Comparison of ENCODE assay signal across 1 cellular context in the genomic region with DNA sequence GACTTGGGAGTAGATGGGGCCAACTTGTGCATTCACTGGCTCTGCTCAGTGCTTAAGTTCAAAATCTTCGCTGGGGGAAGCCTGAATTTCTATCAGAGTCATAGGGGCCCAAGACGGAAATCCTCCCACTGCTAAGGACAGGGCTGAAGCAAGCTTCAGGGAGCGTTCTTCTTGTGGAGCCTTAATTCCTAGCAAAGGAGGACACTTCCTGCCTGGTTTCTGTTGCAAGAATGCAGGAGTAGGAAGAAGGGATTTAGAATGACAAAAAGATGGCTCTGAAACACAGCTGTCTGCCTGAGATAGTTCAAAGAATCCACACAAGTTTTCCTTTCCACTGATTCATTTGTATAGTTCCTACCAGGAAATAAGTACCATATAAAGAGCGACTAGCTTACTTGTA.
A peak's percentile ranks its signal among the peaks of the same experiment; 100 is the strongest.
TF ChIP-seq lines count a peak whose summit lies in the region.

No MANE protein-coding gene starts in this region.

TF ChIP-seq in GM23338, 12 proteins besides CTCF, POLR2A, EP300 and RAD21:
- no peak for TF ChIP-seq EZH2phosphoT487 (IDR thresholded peaks at IDR 0.05; ENCODE audit: unreplicated experiment)
- TF ChIP-seq, protein P1, sequence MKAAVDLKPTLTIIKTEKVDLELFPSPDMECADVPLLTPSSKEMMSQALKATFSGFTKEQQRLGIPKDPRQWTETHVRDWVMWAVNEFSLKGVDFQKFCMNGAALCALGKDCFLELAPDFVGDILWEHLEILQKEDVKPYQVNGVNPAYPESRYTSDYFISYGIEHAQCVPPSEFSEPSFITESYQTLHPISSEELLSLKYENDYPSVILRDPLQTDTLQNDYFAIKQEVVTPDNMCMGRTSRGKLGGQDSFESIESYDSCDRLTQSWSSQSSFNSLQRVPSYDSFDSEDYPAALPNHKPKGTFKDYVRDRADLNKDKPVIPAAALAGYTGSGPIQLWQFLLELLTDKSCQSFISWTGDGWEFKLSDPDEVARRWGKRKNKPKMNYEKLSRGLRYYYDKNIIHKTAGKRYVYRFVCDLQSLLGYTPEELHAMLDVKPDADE (IDR thresholded peaks at IDR 0.05), result no peak
- TF ChIP-seq JUNB (IDR thresholded peaks at IDR 0.05; ENCODE audit: unreplicated experiment), result no peak
- TF ChIP-seq, protein P2, sequence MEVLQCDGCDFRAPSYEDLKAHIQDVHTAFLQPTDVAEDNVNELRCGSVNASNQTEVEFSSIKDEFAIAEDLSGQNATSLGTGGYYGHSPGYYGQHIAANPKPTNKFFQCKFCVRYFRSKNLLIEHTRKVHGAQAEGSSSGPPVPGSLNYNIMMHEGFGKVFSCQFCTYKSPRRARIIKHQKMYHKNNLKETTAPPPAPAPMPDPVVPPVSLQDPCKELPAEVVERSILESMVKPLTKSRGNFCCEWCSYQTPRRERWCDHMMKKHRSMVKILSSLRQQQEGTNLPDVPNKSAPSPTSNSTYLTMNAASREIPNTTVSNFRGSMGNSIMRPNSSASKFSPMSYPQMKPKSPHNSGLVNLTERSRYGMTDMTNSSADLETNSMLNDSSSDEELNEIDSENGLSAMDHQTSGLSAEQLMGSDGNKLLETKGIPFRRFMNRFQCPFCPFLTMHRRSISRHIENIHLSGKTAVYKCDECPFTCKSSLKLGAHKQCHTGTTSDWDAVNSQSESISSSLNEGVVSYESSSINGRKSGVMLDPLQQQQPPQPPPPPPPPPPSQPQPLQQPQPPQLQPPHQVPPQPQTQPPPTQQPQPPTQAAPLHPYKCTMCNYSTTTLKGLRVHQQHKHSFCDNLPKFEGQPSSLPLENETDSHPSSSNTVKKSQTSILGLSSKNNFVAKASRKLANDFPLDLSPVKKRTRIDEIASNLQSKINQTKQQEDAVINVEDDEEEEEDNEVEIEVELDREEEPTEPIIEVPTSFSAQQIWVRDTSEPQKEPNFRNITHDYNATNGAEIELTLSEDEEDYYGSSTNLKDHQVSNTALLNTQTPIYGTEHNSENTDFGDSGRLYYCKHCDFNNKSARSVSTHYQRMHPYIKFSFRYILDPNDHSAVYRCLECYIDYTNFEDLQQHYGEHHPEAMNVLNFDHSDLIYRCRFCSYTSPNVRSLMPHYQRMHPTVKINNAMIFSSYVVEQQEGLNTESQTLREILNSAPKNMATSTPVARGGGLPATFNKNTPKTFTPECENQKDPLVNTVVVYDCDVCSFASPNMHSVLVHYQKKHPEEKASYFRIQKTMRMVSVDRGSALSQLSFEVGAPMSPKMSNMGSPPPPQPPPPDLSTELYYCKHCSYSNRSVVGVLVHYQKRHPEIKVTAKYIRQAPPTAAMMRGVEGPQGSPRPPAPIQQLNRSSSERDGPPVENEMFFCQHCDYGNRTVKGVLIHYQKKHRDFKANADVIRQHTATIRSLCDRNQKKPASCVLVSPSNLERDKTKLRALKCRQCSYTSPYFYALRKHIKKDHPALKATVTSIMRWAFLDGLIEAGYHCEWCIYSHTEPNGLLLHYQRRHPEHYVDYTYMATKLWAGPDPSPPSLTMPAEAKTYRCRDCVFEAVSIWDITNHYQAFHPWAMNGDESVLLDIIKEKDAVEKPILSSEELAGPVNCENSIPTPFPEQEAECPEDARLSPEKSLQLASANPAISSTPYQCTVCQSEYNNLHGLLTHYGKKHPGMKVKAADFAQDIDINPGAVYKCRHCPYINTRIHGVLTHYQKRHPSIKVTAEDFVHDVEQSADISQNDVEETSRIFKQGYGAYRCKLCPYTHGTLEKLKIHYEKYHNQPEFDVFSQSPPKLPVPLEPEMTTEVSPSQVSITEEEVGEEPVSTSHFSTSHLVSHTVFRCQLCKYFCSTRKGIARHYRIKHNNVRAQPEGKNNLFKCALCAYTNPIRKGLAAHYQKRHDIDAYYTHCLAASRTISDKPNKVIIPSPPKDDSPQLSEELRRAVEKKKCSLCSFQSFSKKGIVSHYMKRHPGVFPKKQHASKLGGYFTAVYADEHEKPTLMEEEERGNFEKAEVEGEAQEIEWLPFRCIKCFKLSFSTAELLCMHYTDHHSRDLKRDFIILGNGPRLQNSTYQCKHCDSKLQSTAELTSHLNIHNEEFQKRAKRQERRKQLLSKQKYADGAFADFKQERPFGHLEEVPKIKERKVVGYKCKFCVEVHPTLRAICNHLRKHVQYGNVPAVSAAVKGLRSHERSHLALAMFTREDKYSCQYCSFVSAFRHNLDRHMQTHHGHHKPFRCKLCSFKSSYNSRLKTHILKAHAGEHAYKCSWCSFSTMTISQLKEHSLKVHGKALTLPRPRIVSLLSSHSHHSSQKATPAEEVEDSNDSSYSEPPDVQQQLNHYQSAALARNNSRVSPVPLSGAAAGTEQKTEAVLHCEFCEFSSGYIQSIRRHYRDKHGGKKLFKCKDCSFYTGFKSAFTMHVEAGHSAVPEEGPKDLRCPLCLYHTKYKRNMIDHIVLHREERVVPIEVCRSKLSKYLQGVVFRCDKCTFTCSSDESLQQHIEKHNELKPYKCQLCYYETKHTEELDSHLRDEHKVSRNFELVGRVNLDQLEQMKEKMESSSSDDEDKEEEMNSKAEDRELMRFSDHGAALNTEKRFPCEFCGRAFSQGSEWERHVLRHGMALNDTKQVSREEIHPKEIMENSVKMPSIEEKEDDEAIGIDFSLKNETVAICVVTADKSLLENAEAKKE (CRISPR knock-in tag; IDR thresholded peaks at IDR 0.05), result 0 out of 2 replicates have a peak, but pooled peaks have one; percentile 27
